Comparison of ENCODE assay signal across 8 cellular contexts in the genomic region with DNA sequence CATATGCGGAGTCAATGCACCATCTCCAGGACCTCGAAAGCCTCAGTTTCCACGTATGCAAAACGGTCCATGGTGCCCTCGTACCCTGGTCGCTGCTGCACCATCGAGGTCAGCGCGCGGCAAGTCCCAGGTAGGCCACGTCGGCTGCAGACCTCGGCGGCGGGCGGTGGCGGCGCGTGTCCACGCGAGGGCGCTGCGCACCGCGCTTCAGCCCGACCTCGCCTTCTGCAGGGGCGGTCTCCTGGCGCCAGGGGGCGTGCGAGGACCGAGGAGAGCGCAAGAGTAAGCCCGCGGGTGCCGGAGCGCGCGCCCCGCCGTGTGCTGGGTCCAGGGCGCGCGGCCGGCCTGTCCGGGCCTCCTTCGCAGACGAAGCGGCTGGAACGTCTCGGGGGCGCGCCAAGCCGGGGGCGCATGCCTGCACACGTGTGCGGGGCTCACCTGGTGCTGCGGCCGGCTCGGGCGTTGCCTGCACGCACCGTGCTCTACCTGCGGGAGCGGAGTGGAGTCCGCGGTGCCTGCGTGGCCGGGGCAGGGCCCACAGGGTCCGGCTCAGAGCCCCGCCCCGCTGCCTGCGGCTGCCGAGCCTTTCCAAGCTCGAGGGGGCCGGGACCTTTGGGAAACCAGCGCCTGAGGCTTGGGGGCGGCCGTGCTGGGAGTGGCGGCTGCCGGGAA. TPM values are rescaled to one million over a fixed set of nuclear protein-coding genes. Genes with fewer than 3 reads are reported as not detected.
A peak's percentile ranks its signal among the peaks of the same experiment; 100 is the strongest.
DNase-seq lines count a peak whose midpoint lies in the region; ATAC-seq and TF ChIP-seq lines count a peak whose summit lies in the region.

No MANE protein-coding gene starts in this region.

- H3K4me1 Mint-ChIP-seq in WTC11 = no peaks in the 10 kb centered on the region

- DNase-seq in NCI-H1436 treated with DMSO at 0.1 percent for 48 hours (lab: John Stamatoyannopoulos, UW) (peak; percentile 26), WTC11 (ENCODE audit: low spot score) (peak; percentile 93), cardiac fibroblast (ENCODE audit: low read depth in 2 of 2) (peak; percentile 84 to 91), iris pigment epithelial cell (ENCODE audit: low read depth) (peak; percentile 81), smooth muscle cell of the brain vasculature (ENCODE audit: low read depth, low spot score) (peak; percentile 64), HK-2 (ENCODE audit: unreplicated experiment) (no peak)

- peaks cover 14% of the 10 kb centered on the region; the same call in 1 of the 2 replicates for H3K36me3 Mint-ChIP-seq in WTC11

- CTCF ChIA-PET in WTC11 (lab: Charles Lee) = interaction anchor here (0.8 to 2.7 kb wide), 4 partner anchors 11 to 1685 kb away, joined by 3 to 10 read pairs (median 6); a partner anchor contains a TSS

- peak; percentile 99 for TF ChIP-seq CTCF in WTC11 (IDR thresholded peaks at IDR 0.05)
- TF ChIP-seq CTCF in cardiac fibroblast (IDR thresholded peaks at IDR 0.05; ENCODE audit: low read depth, low read length) = peak; percentile 71

- H3K27ac Mint-ChIP-seq in WTC11 = no peak overlapping the region

- POLR2A ChIA-PET in WTC11 (lab: Charles Lee) = no interaction called here

- H3K27me3 Mint-ChIP-seq in WTC11 (ENCODE audit: low read depth) = peaks cover 14% of the 10 kb centered on the region

- no peak overlapping the region for H3K4me3 Mint-ChIP-seq in WTC11

- ATAC-seq in GM18499 (IDR thresholded peaks at IDR 0.05; ENCODE audit: insufficient read depth, unreplicated experiment) (peak; percentile 65), HG02759 (IDR thresholded peaks at IDR 0.05; ENCODE audit: unreplicated experiment) (peak; percentile 91), WTC11 (peak; percentile 77)

- no peaks in the 10 kb centered on the region for H3K9me3 Mint-ChIP-seq in WTC11

- peak overlapping the region; percentile 42 to 58 for H3K4me3 ChIP-seq in cardiac fibroblast (replicated peaks in 1 of 2; ENCODE audit: low read depth in 2 of 2, low read length in 2 of 2)

TF ChIP-seq in WTC11, 78 proteins besides CTCF, POLR2A, EP300 and RAD21 (continues in another document):
- TF ChIP-seq ATF1 (CRISPR knock-in tag; IDR thresholded peaks at IDR 0.05) (no peak), SMAD3 (CRISPR knock-in tag; IDR thresholded peaks at IDR 0.05; ENCODE audit: borderline replicate concordance) (no peak), MYBL2 (CRISPR knock-in tag; IDR thresholded peaks at IDR 0.05) (peak; percentile 83), JUN (CRISPR knock-in tag; IDR thresholded peaks at IDR 0.05) (0 out of 2 replicates have a peak, but pooled peaks have one; percentile 27), CBFB (CRISPR knock-in tag; IDR thresholded peaks at IDR 0.05; ENCODE audit: low read depth) (0 out of 2 replicates have a peak, but pooled peaks have one; percentile 90), PRRX2 (CRISPR knock-in tag; IDR thresholded peaks at IDR 0.05) (no peak), ZBTB21 (CRISPR knock-in tag; IDR thresholded peaks at IDR 0.05; ENCODE audit: borderline replicate concordance) (peak; percentile 89), ZNF232 (CRISPR knock-in tag; IDR thresholded peaks at IDR 0.05) (no peak)
- TF ChIP-seq, protein P1, sequence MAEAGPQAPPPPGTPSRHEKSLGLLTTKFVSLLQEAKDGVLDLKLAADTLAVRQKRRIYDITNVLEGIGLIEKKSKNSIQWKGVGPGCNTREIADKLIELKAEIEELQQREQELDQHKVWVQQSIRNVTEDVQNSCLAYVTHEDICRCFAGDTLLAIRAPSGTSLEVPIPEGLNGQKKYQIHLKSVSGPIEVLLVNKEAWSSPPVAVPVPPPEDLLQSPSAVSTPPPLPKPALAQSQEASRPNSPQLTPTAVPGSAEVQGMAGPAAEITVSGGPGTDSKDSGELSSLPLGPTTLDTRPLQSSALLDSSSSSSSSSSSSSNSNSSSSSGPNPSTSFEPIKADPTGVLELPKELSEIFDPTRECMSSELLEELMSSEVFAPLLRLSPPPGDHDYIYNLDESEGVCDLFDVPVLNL (CRISPR knock-in tag; IDR thresholded peaks at IDR 0.05; ENCODE audit: borderline replicate concordance, low read depth) = no peak
- TF ChIP-seq, protein P2, sequence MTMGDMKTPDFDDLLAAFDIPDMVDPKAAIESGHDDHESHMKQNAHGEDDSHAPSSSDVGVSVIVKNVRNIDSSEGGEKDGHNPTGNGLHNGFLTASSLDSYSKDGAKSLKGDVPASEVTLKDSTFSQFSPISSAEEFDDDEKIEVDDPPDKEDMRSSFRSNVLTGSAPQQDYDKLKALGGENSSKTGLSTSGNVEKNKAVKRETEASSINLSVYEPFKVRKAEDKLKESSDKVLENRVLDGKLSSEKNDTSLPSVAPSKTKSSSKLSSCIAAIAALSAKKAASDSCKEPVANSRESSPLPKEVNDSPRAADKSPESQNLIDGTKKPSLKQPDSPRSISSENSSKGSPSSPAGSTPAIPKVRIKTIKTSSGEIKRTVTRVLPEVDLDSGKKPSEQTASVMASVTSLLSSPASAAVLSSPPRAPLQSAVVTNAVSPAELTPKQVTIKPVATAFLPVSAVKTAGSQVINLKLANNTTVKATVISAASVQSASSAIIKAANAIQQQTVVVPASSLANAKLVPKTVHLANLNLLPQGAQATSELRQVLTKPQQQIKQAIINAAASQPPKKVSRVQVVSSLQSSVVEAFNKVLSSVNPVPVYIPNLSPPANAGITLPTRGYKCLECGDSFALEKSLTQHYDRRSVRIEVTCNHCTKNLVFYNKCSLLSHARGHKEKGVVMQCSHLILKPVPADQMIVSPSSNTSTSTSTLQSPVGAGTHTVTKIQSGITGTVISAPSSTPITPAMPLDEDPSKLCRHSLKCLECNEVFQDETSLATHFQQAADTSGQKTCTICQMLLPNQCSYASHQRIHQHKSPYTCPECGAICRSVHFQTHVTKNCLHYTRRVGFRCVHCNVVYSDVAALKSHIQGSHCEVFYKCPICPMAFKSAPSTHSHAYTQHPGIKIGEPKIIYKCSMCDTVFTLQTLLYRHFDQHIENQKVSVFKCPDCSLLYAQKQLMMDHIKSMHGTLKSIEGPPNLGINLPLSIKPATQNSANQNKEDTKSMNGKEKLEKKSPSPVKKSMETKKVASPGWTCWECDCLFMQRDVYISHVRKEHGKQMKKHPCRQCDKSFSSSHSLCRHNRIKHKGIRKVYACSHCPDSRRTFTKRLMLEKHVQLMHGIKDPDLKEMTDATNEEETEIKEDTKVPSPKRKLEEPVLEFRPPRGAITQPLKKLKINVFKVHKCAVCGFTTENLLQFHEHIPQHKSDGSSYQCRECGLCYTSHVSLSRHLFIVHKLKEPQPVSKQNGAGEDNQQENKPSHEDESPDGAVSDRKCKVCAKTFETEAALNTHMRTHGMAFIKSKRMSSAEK (CRISPR knock-in tag; IDR thresholded peaks at IDR 0.05; ENCODE audit: borderline replicate concordance) = no peak
- TF ChIP-seq, protein P3, sequence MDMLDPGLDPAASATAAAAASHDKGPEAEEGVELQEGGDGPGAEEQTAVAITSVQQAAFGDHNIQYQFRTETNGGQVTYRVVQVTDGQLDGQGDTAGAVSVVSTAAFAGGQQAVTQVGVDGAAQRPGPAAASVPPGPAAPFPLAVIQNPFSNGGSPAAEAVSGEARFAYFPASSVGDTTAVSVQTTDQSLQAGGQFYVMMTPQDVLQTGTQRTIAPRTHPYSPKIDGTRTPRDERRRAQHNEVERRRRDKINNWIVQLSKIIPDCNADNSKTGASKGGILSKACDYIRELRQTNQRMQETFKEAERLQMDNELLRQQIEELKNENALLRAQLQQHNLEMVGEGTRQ (CRISPR knock-in tag; IDR thresholded peaks at IDR 0.05) = peak; percentile 64
- TF ChIP-seq, protein P4, sequence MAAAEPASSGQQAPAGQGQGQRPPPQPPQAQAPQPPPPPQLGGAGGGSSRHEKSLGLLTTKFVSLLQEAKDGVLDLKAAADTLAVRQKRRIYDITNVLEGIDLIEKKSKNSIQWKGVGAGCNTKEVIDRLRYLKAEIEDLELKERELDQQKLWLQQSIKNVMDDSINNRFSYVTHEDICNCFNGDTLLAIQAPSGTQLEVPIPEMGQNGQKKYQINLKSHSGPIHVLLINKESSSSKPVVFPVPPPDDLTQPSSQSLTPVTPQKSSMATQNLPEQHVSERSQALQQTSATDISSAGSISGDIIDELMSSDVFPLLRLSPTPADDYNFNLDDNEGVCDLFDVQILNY (CRISPR knock-in tag; IDR thresholded peaks at IDR 0.05) = peak; percentile 82
- TF ChIP-seq, protein P5, sequence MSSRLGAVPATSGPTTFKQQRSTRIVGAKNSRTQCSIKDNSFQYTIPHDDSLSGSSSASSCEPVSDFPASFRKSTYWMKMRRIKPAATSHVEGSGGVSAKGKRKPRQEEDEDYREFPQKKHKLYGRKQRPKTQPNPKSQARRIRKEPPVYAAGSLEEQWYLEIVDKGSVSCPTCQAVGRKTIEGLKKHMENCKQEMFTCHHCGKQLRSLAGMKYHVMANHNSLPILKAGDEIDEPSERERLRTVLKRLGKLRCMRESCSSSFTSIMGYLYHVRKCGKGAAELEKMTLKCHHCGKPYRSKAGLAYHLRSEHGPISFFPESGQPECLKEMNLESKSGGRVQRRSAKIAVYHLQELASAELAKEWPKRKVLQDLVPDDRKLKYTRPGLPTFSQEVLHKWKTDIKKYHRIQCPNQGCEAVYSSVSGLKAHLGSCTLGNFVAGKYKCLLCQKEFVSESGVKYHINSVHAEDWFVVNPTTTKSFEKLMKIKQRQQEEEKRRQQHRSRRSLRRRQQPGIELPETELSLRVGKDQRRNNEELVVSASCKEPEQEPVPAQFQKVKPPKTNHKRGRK (CRISPR knock-in tag; IDR thresholded peaks at IDR 0.05; ENCODE audit: borderline replicate concordance) = no peak
- TF ChIP-seq, protein P6, sequence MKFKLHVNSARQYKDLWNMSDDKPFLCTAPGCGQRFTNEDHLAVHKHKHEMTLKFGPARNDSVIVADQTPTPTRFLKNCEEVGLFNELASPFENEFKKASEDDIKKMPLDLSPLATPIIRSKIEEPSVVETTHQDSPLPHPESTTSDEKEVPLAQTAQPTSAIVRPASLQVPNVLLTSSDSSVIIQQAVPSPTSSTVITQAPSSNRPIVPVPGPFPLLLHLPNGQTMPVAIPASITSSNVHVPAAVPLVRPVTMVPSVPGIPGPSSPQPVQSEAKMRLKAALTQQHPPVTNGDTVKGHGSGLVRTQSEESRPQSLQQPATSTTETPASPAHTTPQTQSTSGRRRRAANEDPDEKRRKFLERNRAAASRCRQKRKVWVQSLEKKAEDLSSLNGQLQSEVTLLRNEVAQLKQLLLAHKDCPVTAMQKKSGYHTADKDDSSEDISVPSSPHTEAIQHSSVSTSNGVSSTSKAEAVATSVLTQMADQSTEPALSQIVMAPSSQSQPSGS (CRISPR knock-in tag; IDR thresholded peaks at IDR 0.05; ENCODE audit: borderline replicate concordance, low read depth) = no peak

RNA-seq across cellular contexts. Expression of a gene that starts 54.0 kb away (rescaled TPM):
- total RNA-seq in WTC11 (2021) = 132 to 142 TPM (median 133 TPM) in 3 replicates
